ENCODE assay signal across 2 cellular contexts in genomic region chr6:43623880-43624785, GRCh38.
TF ChIP-seq lines count a peak whose summit lies in the region.

No MANE protein-coding gene starts in this region.

TF ChIP-seq in K562, 482 proteins besides CTCF, POLR2A, EP300 and RAD21 (continues in another document):
- TF ChIP-seq NFRKB (IDR thresholded peaks at IDR 0.05; ENCODE audit: low read depth) (no peak), STAT5B (CRISPR knock-in tag; IDR thresholded peaks at IDR 0.05) (no peak), ZNF143 (CRISPR knock-in tag; IDR thresholded peaks at IDR 0.05) (0 out of 2 replicates have a peak, but pooled peaks have one; percentile 19), XRCC5 (IDR thresholded peaks at IDR 0.05; ENCODE audit: low read depth, low read length) (no peak), ZNF778 (CRISPR knock-in tag; IDR thresholded peaks at IDR 0.05) (no peak), ZNF407 (IDR thresholded peaks at IDR 0.05; ENCODE audit: low read depth) (no peak), IRF2 (CRISPR knock-in tag; IDR thresholded peaks at IDR 0.05) (no peak), CXXC5 (CRISPR knock-in tag; IDR thresholded peaks at IDR 0.05) (no peak), MBD1 (CRISPR knock-in tag; IDR thresholded peaks at IDR 0.05) (no peak), HMG20A (CRISPR knock-in tag; conservative IDR thresholded peaks at IDR 0.05) (no peak), ZNF740 (CRISPR knock-in tag; IDR thresholded peaks at IDR 0.05) (no peak), ZNF740 (tag; IDR thresholded peaks at IDR 0.05) (no peak), PHB2 (IDR thresholded peaks at IDR 0.05; ENCODE audit: low read depth) (no peak), POLR2AphosphoS2 (IDR thresholded peaks at IDR 0.05; ENCODE audit: low read length) (peak; percentile 51; the same call in 1 of the 2 replicates), NR2F6 (CRISPR knock-in tag; IDR thresholded peaks at IDR 0.05) (no peak), RB1 (IDR thresholded peaks at IDR 0.05; ENCODE audit: low read depth) (0 out of 2 replicates have a peak, but pooled peaks have one; percentile 11), CBX1 (IDR thresholded peaks at IDR 0.05; ENCODE audit: low read depth) (no peak), NFXL1 (CRISPR knock-in tag; IDR thresholded peaks at IDR 0.05) (no peak), HDAC1 (IDR thresholded peaks at IDR 0.05) (no peak), NONO (IDR thresholded peaks at IDR 0.05; ENCODE audit: low read depth in 2 of 2, low read length in 1 of 2) (no peak), ARHGAP35 (IDR thresholded peaks at IDR 0.05; ENCODE audit: partially characterized antibody) (no peak), CTBP1 (IDR thresholded peaks at IDR 0.05; ENCODE audit: borderline replicate concordance) (no peak)

TF ChIP-seq in HEK293T, 16 proteins besides CTCF, POLR2A, EP300 and RAD21:
- TF ChIP-seq LEF1 (IDR thresholded peaks at IDR 0.05; ENCODE audit: borderline replicate concordance) (no peak), PKNOX1 (IDR thresholded peaks at IDR 0.05) (no peak), FOXA1 (IDR thresholded peaks at IDR 0.05) (no peak)
